19 cellular contexts compared by ENCODE assay signal in genomic region chr19:6677495-6677894, GRCh38. TPM values are rescaled to one million over a fixed set of nuclear protein-coding genes. Genes with fewer than 3 reads are reported as not detected.
DNase-seq lines count a peak whose midpoint lies in the region; ATAC-seq, FAIRE-seq and TF ChIP-seq lines count a peak whose summit lies in the region.
"Had no signal": no experiment of that assay in that cellular context is flagged by ENCODE, and none has a peak within 500 bp of the region (broad histone marks: within the 10 kb centered on the region; RNA-seq: fewer than 3 reads in every experiment).

No MANE protein-coding gene starts in this region.

- H3K27ac Mint-ChIP-seq in stimulated activated naive CD8-positive, alpha-beta T cell treated with anti-CD3 and anti-CD28 coated beads, Interleukin-15, Interleukin-2, amounts not matched to agents 100 ng/mL and 50 ng/mL, for 24 hours, result peak overlapping the region; percentile 99
- H3K27ac Mint-ChIP-seq in activated T-helper 2 cell treated with anti-CD3 and anti-CD28 coated beads, Interferon-gamma antibody, Interleukin-2, Interleukin-4, amounts not matched to agents 10 μg/mL and 5 μg/mL and 100 μg/mL, durations not matched to agents 14 hours and 24 hours and 36 hours, result peak overlapping the region; percentile 81
- H3K27ac Mint-ChIP-seq in type B pancreatic cell, result no peak overlapping the region

- H3K27ac ChIP-seq in HepG2 (ENCODE audit: extremely low read length, insufficient read depth, low read length) (no peak overlapping the region), caudate nucleus (ENCODE audit: low read depth, low read length) (no peak overlapping the region), hepatocyte (no peak overlapping the region)
- H3K27ac ChIP-seq: left ventricle myocardium inferior, pancreas, thyroid gland had no signal

- CTCF ChIA-PET in HepG2 (lab: Yijun Ruan, JAX; ENCODE audit: low intra/inter-chr PET ratio, low total read pairs), result no interaction called here

- no peak for TF ChIP-seq RAD21 in HepG2 (CRISPR knock-in tag; IDR thresholded peaks at IDR 0.05)

- H3K27me3 ChIP-seq in HepG2 (ENCODE audit: control insufficient read depth in 1 of 2, insufficient read depth in 2 of 2, low read length in 2 of 2), result no peaks in the 10 kb centered on the region
- H3K27me3 ChIP-seq in hepatocyte, result no peaks in the 10 kb centered on the region
- H3K27me3 ChIP-seq: pancreas, thyroid gland had no signal

- TF ChIP-seq POLR2A in HepG2 (IDR thresholded peaks at IDR 0.05; ENCODE audit: insufficient read depth in 1 of 2, low read depth in 2 of 2, low read length in 2 of 2), result no peak

- no peak overlapping the region for H3K9ac ChIP-seq in HepG2 (ENCODE audit: insufficient read depth, low read depth, low read length)

- in situ Hi-C loops in HepG2 (cut with HindIII; ENCODE audit: extremely low pct_ligation_motif_present, low pct_unique_long_range_greater_than_20kb), result no loop called here

- intact Hi-C loops in activated T-helper 2 cell treated with anti-CD3 and anti-CD28 coated beads, Interferon-gamma antibody, Interleukin-2, Interleukin-4, amounts not matched to agents 10 μg/mL and 5 μg/mL and 100 μg/mL, durations not matched to agents 14 hours and 24 hours and 36 hours (cut with micrococcal nuclease), result loop anchor here (5.0 kb wide), 1 partner anchor 135 kb away; no protein-coding TSS in a partner anchor
- intact Hi-C loops in HepG2 (cut with micrococcal nuclease; ENCODE audit: unreplicated experiment), result no loop called here

- peaks cover 50 to 77% of the 10 kb centered on the region in 2 experiments for H3K36me3 ChIP-seq in HepG2 (replicated peaks in 1 of 2; ENCODE audit: control insufficient read depth in 1 of 2, insufficient read depth in 2 of 2, low read length in 2 of 2)
- H3K36me3 ChIP-seq in hepatocyte (replicated peaks; ENCODE audit: insufficient read depth, low read depth), result no peaks in the 10 kb centered on the region
- H3K36me3 ChIP-seq: thyroid gland had no signal

- H3K79me2 ChIP-seq in HepG2 (ENCODE audit: insufficient read depth, low read length) (no peaks in the 10 kb centered on the region), hepatocyte (no peaks in the 10 kb centered on the region)

- POLR2A ChIA-PET in HepG2 (lab: Yijun Ruan, JAX), result interaction anchor here (0.7 to 1.1 kb wide), 2 partner anchors 12 to 48 kb away, joined by 3 read pairs; no protein-coding TSS in a partner anchor

- no peak for ATAC-seq in stimulated activated naive CD8-positive, alpha-beta T cell treated with anti-CD3 and anti-CD28 coated beads, Interleukin-15, Interleukin-2, amounts not matched to agents 100 U/mL and 50 U/mL, for 24 hours
- no peak for ATAC-seq in HepG2

- peak overlapping the region; percentile 80 for H3K4me3 Mint-ChIP-seq in stimulated activated naive CD8-positive, alpha-beta T cell treated with anti-CD3 and anti-CD28 coated beads, Interleukin-15, Interleukin-2, amounts not matched to agents 100 ng/mL and 50 ng/mL, for 24 hours
- H3K4me3 Mint-ChIP-seq in activated T-helper 2 cell treated with anti-CD3 and anti-CD28 coated beads, Interferon-gamma antibody, Interleukin-2, Interleukin-4, amounts not matched to agents 10 μg/mL and 5 μg/mL and 100 μg/mL, durations not matched to agents 14 hours and 24 hours and 36 hours (ENCODE audit: low read depth), result peak overlapping the region; percentile 67
- H3K4me3 Mint-ChIP-seq in type B pancreatic cell, result peak overlapping the region; percentile 6

- H3K9me2 ChIP-seq in hepatocyte (replicated peaks; ENCODE audit: insufficient read depth), result no peaks in the 10 kb centered on the region

- FAIRE-seq in HepG2 (lab: Jason Lieb, UNC), result no peak
- FAIRE-seq: D721Med, G401.6, pancreas, small intestine had no signal

- peaks cover 9% of the 10 kb centered on the region for H3K27me3 Mint-ChIP-seq in stimulated activated naive CD8-positive, alpha-beta T cell treated with anti-CD3 and anti-CD28 coated beads, Interleukin-15, Interleukin-2, amounts not matched to agents 100 ng/mL and 50 ng/mL, for 24 hours
- no peaks in the 10 kb centered on the region for H3K27me3 Mint-ChIP-seq in activated T-helper 2 cell treated with anti-CD3 and anti-CD28 coated beads, Interferon-gamma antibody, Interleukin-2, Interleukin-4, amounts not matched to agents 10 μg/mL and 5 μg/mL and 100 μg/mL, durations not matched to agents 14 hours and 24 hours and 36 hours (ENCODE audit: low read depth)
- peaks cover 28% of the 10 kb centered on the region for H3K27me3 Mint-ChIP-seq in type B pancreatic cell

- no peak overlapping the region for H3K4me2 ChIP-seq in HepG2 (ENCODE audit: low read depth, low read length)
- H3K4me2 ChIP-seq in hepatocyte, result no peak overlapping the region

- no peak overlapping the region for H3K4me3 ChIP-seq in HepG2 (replicated peaks in 1 of 3; ENCODE audit: insufficient read depth in 1 of 3, low read depth in 2 of 3, low read length in 3 of 3)
- H3K4me3 ChIP-seq in hepatocyte, result no peak overlapping the region
- H3K4me3 ChIP-seq: left ventricle myocardium inferior, pancreas, thyroid gland had no signal

- H2AFZ ChIP-seq in HepG2 (ENCODE audit: low read length) (no peak overlapping the region), hepatocyte (no peak overlapping the region)

- H3K4me1 ChIP-seq in HepG2 (ENCODE audit: insufficient read depth, low read length) (no peaks in the 10 kb centered on the region), hepatocyte (ENCODE audit: insufficient read depth) (peaks cover 7% of the 10 kb centered on the region)
- H3K4me1 ChIP-seq: pancreas, thyroid gland had no signal

- BruUV-seq in HepG2 (replicated peaks; lab: Mats Ljungman, UMichigan), result TSS peak; percentile 19

- H4K20me1 ChIP-seq in HepG2 (ENCODE audit: insufficient read depth, low read length), result peaks cover 72% of the 10 kb centered on the region
- no peaks in the 10 kb centered on the region for H4K20me1 ChIP-seq in hepatocyte (ENCODE audit: insufficient read depth, poor library complexity, severe bottlenecking)

- H3K9me3 ChIP-seq in HepG2 (ENCODE audit: low read length) (no peaks in the 10 kb centered on the region), hepatocyte (ENCODE audit: low read depth) (no peaks in the 10 kb centered on the region)
- H3K9me3 ChIP-seq: left ventricle myocardium inferior, pancreas, thyroid gland had no signal

- TF ChIP-seq EP300 in HepG2 (IDR thresholded peaks at IDR 0.05; ENCODE audit: low read depth in 2 of 2, low read length in 2 of 2) (no peak), HepG2 (CRISPR knock-in tag; IDR thresholded peaks at IDR 0.05; ENCODE audit: borderline replicate concordance) (no peak)

- TF ChIP-seq CTCF in HepG2 (CRISPR knock-in tag; IDR thresholded peaks at IDR 0.05) (no peak), type B pancreatic cell (conservative IDR thresholded peaks at IDR 0.05) (no peak), hepatocyte (IDR thresholded peaks at IDR 0.05; ENCODE audit: poor library complexity) (no peak)

- peaks cover 71% of the 10 kb centered on the region for H3K4me1 Mint-ChIP-seq in stimulated activated naive CD8-positive, alpha-beta T cell treated with anti-CD3 and anti-CD28 coated beads, Interleukin-15, Interleukin-2, amounts not matched to agents 100 ng/mL and 50 ng/mL, for 24 hours (ENCODE audit: low read depth)
- H3K4me1 Mint-ChIP-seq in activated T-helper 2 cell treated with anti-CD3 and anti-CD28 coated beads, Interferon-gamma antibody, Interleukin-2, Interleukin-4, amounts not matched to agents 10 μg/mL and 5 μg/mL and 100 μg/mL, durations not matched to agents 14 hours and 24 hours and 36 hours (ENCODE audit: low read depth), result peaks cover 59% of the 10 kb centered on the region
- no peaks in the 10 kb centered on the region for H3K4me1 Mint-ChIP-seq in type B pancreatic cell (ENCODE audit: unreplicated experiment)

- peaks cover 15% of the 10 kb centered on the region for H3K36me3 Mint-ChIP-seq in stimulated activated naive CD8-positive, alpha-beta T cell treated with anti-CD3 and anti-CD28 coated beads, Interleukin-15, Interleukin-2, amounts not matched to agents 100 ng/mL and 50 ng/mL, for 24 hours (ENCODE audit: low read depth)
- H3K36me3 Mint-ChIP-seq in activated T-helper 2 cell treated with anti-CD3 and anti-CD28 coated beads, Interferon-gamma antibody, Interleukin-2, Interleukin-4, amounts not matched to agents 10 μg/mL and 5 μg/mL and 100 μg/mL, durations not matched to agents 14 hours and 24 hours and 36 hours (ENCODE audit: low read depth), result peaks cover 19% of the 10 kb centered on the region
- H3K36me3 Mint-ChIP-seq in type B pancreatic cell, result no peaks in the 10 kb centered on the region

- peaks cover 28% of the 10 kb centered on the region for H3K9me3 Mint-ChIP-seq in stimulated activated naive CD8-positive, alpha-beta T cell treated with anti-CD3 and anti-CD28 coated beads, Interleukin-15, Interleukin-2, amounts not matched to agents 100 ng/mL and 50 ng/mL, for 24 hours
- H3K9me3 Mint-ChIP-seq in activated T-helper 2 cell treated with anti-CD3 and anti-CD28 coated beads, Interferon-gamma antibody, Interleukin-2, Interleukin-4, amounts not matched to agents 10 μg/mL and 5 μg/mL and 100 μg/mL, durations not matched to agents 14 hours and 24 hours and 36 hours, result peaks cover 23% of the 10 kb centered on the region
- peaks cover 9% of the 10 kb centered on the region for H3K9me3 Mint-ChIP-seq in type B pancreatic cell

- DNase-seq in stimulated activated naive CD8-positive, alpha-beta T cell treated with anti-CD3 and anti-CD28 coated beads, Interleukin-15, Interleukin-2, amounts not matched to agents 100 U/mL and 50 U/mL, for 24 hours, result no peak
- no peak for DNase-seq in activated T-helper 2 cell treated with anti-CD3 and anti-CD28 coated beads, Interferon-gamma antibody, Interleukin-2, Interleukin-4, amounts not matched to agents 10 μg/mL and 5 μg/mL and 100 μg/mL, durations not matched to agents 14 hours and 24 hours and 36 hours (ENCODE audit: low spot score)
- DNase-seq in HepG2 (ENCODE audit: low spot score), result no peak
- DNase-seq in type B pancreatic cell (ENCODE audit: extremely low spot score, unreplicated experiment), result no peak
- DNase-seq in caudate nucleus (lab: John Stamatoyannopoulos, UW), result no peak
- DNase-seq in cortex of kidney (lab: John Stamatoyannopoulos, UW), result no peak
- DNase-seq in hepatocyte (ENCODE audit: low spot score), result no peak
- DNase-seq: activated CD4-positive, alpha-beta T cell treated with anti-CD3 and anti-CD28 coated beads for 1 hour; left ventricle myocardium inferior; NCI-H1930; NCI-H446 treated with DMSO at 0.1 percent for 48 hours; pancreas; Right ventricle myocardium superior; small intestine; thyroid gland had no signal

- 99% methylated on average over 10 of the region's 10 CpGs for WGBS in HepG2 (ENCODE audit: low lambda C conversion rate)
- WGBS in hepatocyte (ENCODE audit: low lambda C conversion rate, missing lambda C conversion rate), result 81% methylated on average over 10 of the region's 10 CpGs

RNA-seq across cellular contexts. Expression of gene TNFSF14, which starts 7.5 kb away (rescaled TPM):
- 99.5 and 102 TPM in 2 replicates for total RNA-seq in activated T-helper 2 cell treated with anti-CD3 and anti-CD28 coated beads, Interferon-gamma antibody, Interleukin-2, Interleukin-4, amounts not matched to agents 10 μg/mL and 5 μg/mL and 100 μg/mL, durations not matched to agents 14 hours and 24 hours and 36 hours
- total RNA-seq in HepG2 (2016; rRNA removed; fragmentation: Illumina TruSeq; extraction: Trizol), result 0.17 and 0.49 TPM in 2 replicates
- 0.09 and 0.10 TPM in 2 replicates for total RNA-seq in HepG2 (2016; cell fraction: cytosol; rRNA removed; fragmentation: Illumina TruSeq; extraction: Trizol; ENCODE audit: low read depth)
- 0.10 and 0.69 TPM in 2 replicates for total RNA-seq in HepG2 (2016; cell fraction: insoluble cytoplasmic fraction; rRNA removed; fragmentation: Illumina TruSeq; extraction: Trizol)
- 0.10 and 0.15 TPM in 2 replicates for total RNA-seq in HepG2 (2016; cell fraction: membrane; rRNA removed; fragmentation: Illumina TruSeq; extraction: Trizol)
- 0.88 and 1.2 TPM in 2 replicates for total RNA-seq in HepG2 (2016; cell fraction: nucleus; rRNA removed; fragmentation: Illumina TruSeq; extraction: Trizol)
- 9.1 and 10.0 TPM in 2 replicates for polyA plus RNA-seq in HepG2 (2011; rRNA removed)
- polyA plus RNA-seq in HepG2 (2011; cell fraction: cytosol; rRNA removed), result 1.9 and 2.2 TPM in 2 replicates
- 37.9 and 38.9 TPM in 2 replicates for polyA plus RNA-seq in HepG2 (2011; cell fraction: nucleus; rRNA removed)
- 1.7 and 3.2 TPM in 2 replicates for polyA plus RNA-seq in HepG2 (2012)
- 0.03 and 0.10 TPM in 2 replicates for polyA plus RNA-seq in HepG2 (2016; cell fraction: cytosol; fragmentation: Illumina TruSeq; extraction: Trizol; ENCODE audit: low read depth)
- polyA plus RNA-seq in HepG2 (2016; cell fraction: insoluble cytoplasmic fraction; fragmentation: Illumina TruSeq; extraction: Trizol; ENCODE audit: low read depth), result 0.17 TPM in 2 replicates
- 0.11 and 0.23 TPM in 2 replicates for polyA plus RNA-seq in HepG2 (2016; cell fraction: membrane; fragmentation: Illumina TruSeq; extraction: Trizol; ENCODE audit: low read depth)
- 7.9 and 8.1 TPM in 2 replicates for polyA plus RNA-seq in HepG2 (2016; cell fraction: nucleus; fragmentation: Illumina TruSeq; extraction: Trizol; ENCODE audit: insufficient read depth, low read depth)
- polyA minus RNA-seq in HepG2 (2011; rRNA and poly(A)+ RNA removed; ENCODE audit: low replicate concordance), result 0.68 and 5.9 TPM in 2 replicates
- 0.30 and 0.70 TPM in 2 replicates for polyA minus RNA-seq in HepG2 (2011; cell fraction: cytosol; rRNA and poly(A)+ RNA removed)
- polyA minus RNA-seq in HepG2 (2011; cell fraction: nucleus; rRNA and poly(A)+ RNA removed), result 10.8 and 14.2 TPM in 2 replicates
- total RNA-seq in type B pancreatic cell (ENCODE audit: low replicate concordance), result not detected in 2 replicates
- 1.5 and 4.0 TPM in 2 replicates for total RNA-seq in hepatocyte
- 3.9 and 4.8 TPM in 2 replicates for polyA plus RNA-seq in hepatocyte
- total RNA-seq: cerebellum had no signal

RNA-seq across cellular contexts. Expression of gene C3, which starts 43.0 kb away (rescaled TPM):
- total RNA-seq in activated T-helper 2 cell treated with anti-CD3 and anti-CD28 coated beads, Interferon-gamma antibody, Interleukin-2, Interleukin-4, amounts not matched to agents 10 μg/mL and 5 μg/mL and 100 μg/mL, durations not matched to agents 14 hours and 24 hours and 36 hours, result 4.4 and 6.3 TPM in 2 replicates
- total RNA-seq in HepG2 (2016; rRNA removed; fragmentation: Illumina TruSeq; extraction: Trizol) (700 and 1,455 TPM in 2 replicates), type B pancreatic cell (ENCODE audit: low replicate concordance) (8.2 and 14.2 TPM in 2 replicates), hepatocyte (563 and 814 TPM in 2 replicates)
- 160 and 192 TPM in 2 replicates for total RNA-seq in HepG2 (2016; cell fraction: cytosol; rRNA removed; fragmentation: Illumina TruSeq; extraction: Trizol; ENCODE audit: low read depth)
- 643 and 1,412 TPM in 2 replicates for total RNA-seq in HepG2 (2016; cell fraction: insoluble cytoplasmic fraction; rRNA removed; fragmentation: Illumina TruSeq; extraction: Trizol)
- 268 and 291 TPM in 2 replicates for total RNA-seq in HepG2 (2016; cell fraction: membrane; rRNA removed; fragmentation: Illumina TruSeq; extraction: Trizol)
- 1,410 and 1,846 TPM in 2 replicates for total RNA-seq in HepG2 (2016; cell fraction: nucleus; rRNA removed; fragmentation: Illumina TruSeq; extraction: Trizol)
- polyA plus RNA-seq in HepG2 (2011; rRNA removed) (6,272 and 9,798 TPM in 2 replicates), hepatocyte (493 and 556 TPM in 2 replicates)
- 4,601 and 7,618 TPM in 2 replicates for polyA plus RNA-seq in HepG2 (2011; cell fraction: cytosol; rRNA removed)
- 6,023 and 6,891 TPM in 2 replicates for polyA plus RNA-seq in HepG2 (2011; cell fraction: nucleus; rRNA removed)
- polyA plus RNA-seq in HepG2 (2012), result 3,859 and 6,494 TPM in 2 replicates
- 195 and 210 TPM in 2 replicates for polyA plus RNA-seq in HepG2 (2016; cell fraction: cytosol; fragmentation: Illumina TruSeq; extraction: Trizol; ENCODE audit: low read depth)
- polyA plus RNA-seq in HepG2 (2016; cell fraction: insoluble cytoplasmic fraction; fragmentation: Illumina TruSeq; extraction: Trizol; ENCODE audit: low read depth), result 903 and 1,023 TPM in 2 replicates
- 286 and 340 TPM in 2 replicates for polyA plus RNA-seq in HepG2 (2016; cell fraction: membrane; fragmentation: Illumina TruSeq; extraction: Trizol; ENCODE audit: low read depth)
- polyA plus RNA-seq in HepG2 (2016; cell fraction: nucleus; fragmentation: Illumina TruSeq; extraction: Trizol; ENCODE audit: insufficient read depth, low read depth), result 3,631 and 3,793 TPM in 2 replicates
- polyA minus RNA-seq in HepG2 (2011; rRNA and poly(A)+ RNA removed; ENCODE audit: low replicate concordance), result 785 and 9,683 TPM in 2 replicates
- 2,000 and 4,520 TPM in 2 replicates for polyA minus RNA-seq in HepG2 (2011; cell fraction: cytosol; rRNA and poly(A)+ RNA removed)
- 1,680 and 2,385 TPM in 2 replicates for polyA minus RNA-seq in HepG2 (2011; cell fraction: nucleus; rRNA and poly(A)+ RNA removed)

RNA-seq across cellular contexts. Expression of gene GPR108, which starts 59.9 kb away (rescaled TPM):
- total RNA-seq in activated T-helper 2 cell treated with anti-CD3 and anti-CD28 coated beads, Interferon-gamma antibody, Interleukin-2, Interleukin-4, amounts not matched to agents 10 μg/mL and 5 μg/mL and 100 μg/mL, durations not matched to agents 14 hours and 24 hours and 36 hours, result 90.4 and 95.4 TPM in 2 replicates
- total RNA-seq in HepG2 (2016; rRNA removed; fragmentation: Illumina TruSeq; extraction: Trizol) (24.1 and 36.4 TPM in 2 replicates), type B pancreatic cell (ENCODE audit: low replicate concordance) (55.4 and 56.1 TPM in 2 replicates), hepatocyte (59.0 and 66.6 TPM in 2 replicates)
- total RNA-seq in HepG2 (2016; cell fraction: cytosol; rRNA removed; fragmentation: Illumina TruSeq; extraction: Trizol; ENCODE audit: low read depth), result 38.0 and 46.7 TPM in 2 replicates
- 17.4 and 36.4 TPM in 2 replicates for total RNA-seq in HepG2 (2016; cell fraction: insoluble cytoplasmic fraction; rRNA removed; fragmentation: Illumina TruSeq; extraction: Trizol)
- total RNA-seq in HepG2 (2016; cell fraction: membrane; rRNA removed; fragmentation: Illumina TruSeq; extraction: Trizol), result 50.7 and 59.0 TPM in 2 replicates
- total RNA-seq in HepG2 (2016; cell fraction: nucleus; rRNA removed; fragmentation: Illumina TruSeq; extraction: Trizol), result 28.9 and 37.5 TPM in 2 replicates
- polyA plus RNA-seq in HepG2 (2011; rRNA removed) (63.0 and 69.7 TPM in 2 replicates), hepatocyte (120 TPM in 2 replicates)
- polyA plus RNA-seq in HepG2 (2011; cell fraction: cytosol; rRNA removed), result 52.1 and 59.5 TPM in 2 replicates
- 207 and 243 TPM in 2 replicates for polyA plus RNA-seq in HepG2 (2011; cell fraction: nucleus; rRNA removed)
- 28.8 and 45.1 TPM in 2 replicates for polyA plus RNA-seq in HepG2 (2012)
- 45.8 and 48.0 TPM in 2 replicates for polyA plus RNA-seq in HepG2 (2016; cell fraction: cytosol; fragmentation: Illumina TruSeq; extraction: Trizol; ENCODE audit: low read depth)
- polyA plus RNA-seq in HepG2 (2016; cell fraction: insoluble cytoplasmic fraction; fragmentation: Illumina TruSeq; extraction: Trizol; ENCODE audit: low read depth), result 22.1 and 29.5 TPM in 2 replicates
- polyA plus RNA-seq in HepG2 (2016; cell fraction: membrane; fragmentation: Illumina TruSeq; extraction: Trizol; ENCODE audit: low read depth), result 52.9 and 59.3 TPM in 2 replicates
- polyA plus RNA-seq in HepG2 (2016; cell fraction: nucleus; fragmentation: Illumina TruSeq; extraction: Trizol; ENCODE audit: insufficient read depth, low read depth), result 87.3 and 93.9 TPM in 2 replicates
- 154 and 189 TPM in 2 replicates for polyA minus RNA-seq in HepG2 (2011; rRNA and poly(A)+ RNA removed; ENCODE audit: low replicate concordance)
- polyA minus RNA-seq in HepG2 (2011; cell fraction: cytosol; rRNA and poly(A)+ RNA removed), result 18.7 and 18.9 TPM in 2 replicates
- 28.3 and 32.7 TPM in 2 replicates for polyA minus RNA-seq in HepG2 (2011; cell fraction: nucleus; rRNA and poly(A)+ RNA removed)

Comparison
In these comparisons a context has a peak if more than half of its experiments do, and no peak if none do; other contexts are left out.
1. H3K4me3 Mint-ChIP-seq: peak in every context shown above with its lines; median percentile 80 in stimulated activated naive CD8-positive, alpha-beta T cell treated with anti-CD3 and anti-CD28 coated beads, Interleukin-15, Interleukin-2, amounts not matched to agents 100 ng/mL and 50 ng/mL, for 24 hours; 67 in activated T-helper 2 cell treated with anti-CD3 and anti-CD28 coated beads, Interferon-gamma antibody, Interleukin-2, Interleukin-4, amounts not matched to agents 10 μg/mL and 5 μg/mL and 100 μg/mL, durations not matched to agents 14 hours and 24 hours and 36 hours; 6 in type B pancreatic cell.
2. RNA of gene TNFSF14, which starts 7.5 kb away (total RNA-seq): 99.5 to 102 TPM in activated T-helper 2 cell treated with anti-CD3 and anti-CD28 coated beads, Interferon-gamma antibody, Interleukin-2, Interleukin-4, amounts not matched to agents 10 μg/mL and 5 μg/mL and 100 μg/mL, durations not matched to agents 14 hours and 24 hours and 36 hours; 1.5 to 4.0 TPM in hepatocyte, 0.09 to 1.2 TPM in HepG2 and not detected in type B pancreatic cell; every median in the first group is over 10 times any median in the second.
3. RNA of gene C3, which starts 43.0 kb away (total RNA-seq): 160 to 1,846 TPM in HepG2 and 563 to 814 TPM in hepatocyte; 8.2 to 14.2 TPM in type B pancreatic cell and 4.4 to 6.3 TPM in activated T-helper 2 cell treated with anti-CD3 and anti-CD28 coated beads, Interferon-gamma antibody, Interleukin-2, Interleukin-4, amounts not matched to agents 10 μg/mL and 5 μg/mL and 100 μg/mL, durations not matched to agents 14 hours and 24 hours and 36 hours; every median in the first group is over 10 times any median in the second.